Comparison of ENCODE assay signal across 17 cellular contexts in genomic region chr5:65938256-65938655, GRCh38. TPM values are rescaled to one million over a fixed set of nuclear protein-coding genes. Genes with fewer than 3 reads are reported as not detected.
DNase-seq lines count a peak whose midpoint lies in the region; ATAC-seq and TF ChIP-seq lines count a peak whose summit lies in the region.
"Had no signal": no experiment of that assay in that cellular context is flagged by ENCODE, and none has a peak within 500 bp of the region (broad histone marks: within the 10 kb centered on the region; RNA-seq: fewer than 3 reads in every experiment).

No MANE protein-coding gene starts in this region.

- ATAC-seq in HG02678 (IDR thresholded peaks at IDR 0.05; ENCODE audit: unreplicated experiment) (peak; percentile 94), HG03457 (IDR thresholded peaks at IDR 0.05; ENCODE audit: unreplicated experiment) (peak; percentile 78)
- peak; percentile 53 to 69 for ATAC-seq in stimulated activated naive B cell treated with anti-CD40 and anti-IgM and Interleukin-4, amounts not matched to agents 10 μg/mL and 1 μg/mL and 100 μg/mL, for 72 hours (replicated peaks)
- ATAC-seq: upper lobe of right lung had no signal

- H3K9me3 ChIP-seq in A673 (ENCODE audit: low read depth, low read length, poor library complexity, severe bottlenecking) = no peaks in the 10 kb centered on the region
- H3K9me3 ChIP-seq: upper lobe of right lung had no signal

- H3K4me1 ChIP-seq in A673 (ENCODE audit: insufficient read depth, low read length, poor library complexity, severe bottlenecking) = no peaks in the 10 kb centered on the region

- intact Hi-C loops in A673 (cut with micrococcal nuclease; ENCODE audit: unreplicated experiment) = no loop called here

- no peak overlapping the region for H3K27ac ChIP-seq in A673 (ENCODE audit: low read depth, low read length, poor library complexity, severe bottlenecking)
- H3K27ac ChIP-seq: upper lobe of right lung had no signal

- H3K9me3 Mint-ChIP-seq in activated naive CD8-positive, alpha-beta T cell (ENCODE audit: low read depth) = no peaks in the 10 kb centered on the region
- H3K9me3 Mint-ChIP-seq in activated naive CD8-positive, alpha-beta T cell treated with anti-CD3 and anti-CD28 coated beads for 36 hours = peaks cover 3% of the 10 kb centered on the region
- H3K9me3 Mint-ChIP-seq in stimulated activated naive B cell treated with anti-CD40 and anti-IgM and Interleukin-4, amounts not matched to agents 10 μg/mL and 1 μg/mL and 100 μg/mL, for 72 hours = no peaks in the 10 kb centered on the region
- H3K9me3 Mint-ChIP-seq: activated CD4-positive, alpha-beta memory T cell treated with anti-CD3 and anti-CD28 coated beads, Interleukin-2, amount 10 ng/mL, durations not matched to agents 7 days and 5 days had no signal

- no peaks in the 10 kb centered on the region for H3K27me3 Mint-ChIP-seq in activated naive CD8-positive, alpha-beta T cell
- H3K27me3 Mint-ChIP-seq in activated naive CD8-positive, alpha-beta T cell treated with anti-CD3 and anti-CD28 coated beads for 36 hours = no peaks in the 10 kb centered on the region
- no peaks in the 10 kb centered on the region for H3K27me3 Mint-ChIP-seq in stimulated activated naive B cell treated with anti-CD40 and anti-IgM and Interleukin-4, amounts not matched to agents 10 μg/mL and 1 μg/mL and 100 μg/mL, for 72 hours
- H3K27me3 Mint-ChIP-seq: activated CD4-positive, alpha-beta memory T cell treated with anti-CD3 and anti-CD28 coated beads, Interleukin-2, amount 10 ng/mL, durations not matched to agents 7 days and 5 days had no signal

- POLR2A ChIA-PET in A673 (lab: Charles Lee; ENCODE audit: low non-redundant PET) = no interaction called here

- peaks cover 49% of the 10 kb centered on the region for H3K4me1 Mint-ChIP-seq in activated naive CD8-positive, alpha-beta T cell (ENCODE audit: low read depth)
- H3K4me1 Mint-ChIP-seq in activated naive CD8-positive, alpha-beta T cell treated with anti-CD3 and anti-CD28 coated beads for 36 hours = peaks cover 45% of the 10 kb centered on the region
- peaks cover 24 to 49% of the 10 kb centered on the region in 2 donors for H3K4me1 Mint-ChIP-seq in stimulated activated naive B cell treated with anti-CD40 and anti-IgM and Interleukin-4, amounts not matched to agents 10 μg/mL and 1 μg/mL and 100 μg/mL, for 72 hours

- H3K36me3 ChIP-seq in A673 (ENCODE audit: insufficient read depth, low read length, poor library complexity, severe bottlenecking) = no peaks in the 10 kb centered on the region
- H3K36me3 ChIP-seq: upper lobe of right lung had no signal

- no peak for TF ChIP-seq CTCF in A673 (conservative IDR thresholded peaks at IDR 0.05; ENCODE audit: low read depth, low read length)

- H3K4me3 Mint-ChIP-seq in activated naive CD8-positive, alpha-beta T cell = no peak overlapping the region
- H3K4me3 Mint-ChIP-seq in activated naive CD8-positive, alpha-beta T cell treated with anti-CD3 and anti-CD28 coated beads for 36 hours = no peak overlapping the region
- H3K4me3 Mint-ChIP-seq in stimulated activated naive B cell treated with anti-CD40 and anti-IgM and Interleukin-4, amounts not matched to agents 10 μg/mL and 1 μg/mL and 100 μg/mL, for 72 hours = peak overlapping the region; percentile 9 to 27
- H3K4me3 Mint-ChIP-seq: activated CD4-positive, alpha-beta memory T cell treated with anti-CD3 and anti-CD28 coated beads, Interleukin-2, amount 10 ng/mL, durations not matched to agents 7 days and 5 days had no signal

- H3K27ac Mint-ChIP-seq in activated naive CD8-positive, alpha-beta T cell = peak overlapping the region; percentile 81
- H3K27ac Mint-ChIP-seq in activated naive CD8-positive, alpha-beta T cell treated with anti-CD3 and anti-CD28 coated beads for 36 hours = no peak overlapping the region
- peak overlapping the region; percentile 67 for H3K27ac Mint-ChIP-seq in stimulated activated naive B cell treated with anti-CD40 and anti-IgM and Interleukin-4, amounts not matched to agents 10 μg/mL and 1 μg/mL and 100 μg/mL, for 72 hours
- H3K27ac Mint-ChIP-seq: activated CD4-positive, alpha-beta memory T cell treated with anti-CD3 and anti-CD28 coated beads, Interleukin-2, amount 10 ng/mL, durations not matched to agents 7 days and 5 days had no signal

- no peak for DNase-seq in activated naive CD8-positive, alpha-beta T cell treated with anti-CD3 and anti-CD28 coated beads for 36 hours
- no peak for DNase-seq in stimulated activated naive B cell treated with anti-CD40 and anti-IgM and Interleukin-4, amounts not matched to agents 10 μg/mL and 1 μg/mL and 100 μg/mL, for 72 hours
- no peak for DNase-seq in GDM1 (lab: John Stamatoyannopoulos, UW)
- no peak for DNase-seq in A673 (ENCODE audit: low spot score)
- DNase-seq in SW 1271 (lab: John Stamatoyannopoulos, UW) = no peak
- DNase-seq: 8988T; activated CD4-positive, alpha-beta memory T cell treated with anti-CD3 and anti-CD28 coated beads, Interleukin-2, amount 10 ng/mL, durations not matched to agents 7 days and 5 days; activated naive CD4-positive, alpha-beta T cell treated with Interleukin-2 at 50 U/mL for 16 hours; Calu3; caudate nucleus; NCI-H510A; RPMI8226; T-helper 9 cell; upper lobe of right lung had no signal

- H3K36me3 Mint-ChIP-seq in activated naive CD8-positive, alpha-beta T cell = peaks cover 6% of the 10 kb centered on the region
- H3K36me3 Mint-ChIP-seq in activated naive CD8-positive, alpha-beta T cell treated with anti-CD3 and anti-CD28 coated beads for 36 hours = peaks cover 24% of the 10 kb centered on the region
- H3K36me3 Mint-ChIP-seq in stimulated activated naive B cell treated with anti-CD40 and anti-IgM and Interleukin-4, amounts not matched to agents 10 μg/mL and 1 μg/mL and 100 μg/mL, for 72 hours = peaks cover 3 to 35% of the 10 kb centered on the region in 2 donors

- H3K27me3 ChIP-seq in A673 (replicated peaks; ENCODE audit: insufficient read depth, low read depth, low read length, poor library complexity) = no peaks in the 10 kb centered on the region
- H3K27me3 ChIP-seq: upper lobe of right lung had no signal

- no TSS peak for BruUV-seq in A673 (replicated peaks; lab: Mats Ljungman, UMichigan)

- no peak overlapping the region for H3K4me3 ChIP-seq in A673 (ENCODE audit: low read depth, low read length, poor library complexity, severe bottlenecking)
- H3K4me3 ChIP-seq: upper lobe of right lung had no signal

- CTCF ChIA-PET in A673 (lab: Charles Lee) = no interaction called here

RNA-seq across cellular contexts. Expression of gene ERBIN, which starts 11.9 kb away (rescaled TPM):
- total RNA-seq in activated naive CD8-positive, alpha-beta T cell treated with anti-CD3 and anti-CD28 coated beads for 36 hours = 10 to 100 TPM; 38.3 to 41.1 TPM
- total RNA-seq in A673 (2021) = 47.5 and 51.4 TPM in 2 replicates

Comparison
In these comparisons a context has a peak if more than half of its experiments do, and no peak if none do; other contexts are left out.
1. H3K4me3 Mint-ChIP-seq: peak in stimulated activated naive B cell treated with anti-CD40 and anti-IgM and Interleukin-4, amounts not matched to agents 10 μg/mL and 1 μg/mL and 100 μg/mL, for 72 hours (2 of 2); none in activated naive CD8-positive, alpha-beta T cell (single experiment) and activated naive CD8-positive, alpha-beta T cell treated with anti-CD3 and anti-CD28 coated beads for 36 hours (single experiment).
2. Peak in every context shown above with its lines, with median percentiles within 50 percentile points of each other: ATAC-seq.